In the genomic region with DNA sequence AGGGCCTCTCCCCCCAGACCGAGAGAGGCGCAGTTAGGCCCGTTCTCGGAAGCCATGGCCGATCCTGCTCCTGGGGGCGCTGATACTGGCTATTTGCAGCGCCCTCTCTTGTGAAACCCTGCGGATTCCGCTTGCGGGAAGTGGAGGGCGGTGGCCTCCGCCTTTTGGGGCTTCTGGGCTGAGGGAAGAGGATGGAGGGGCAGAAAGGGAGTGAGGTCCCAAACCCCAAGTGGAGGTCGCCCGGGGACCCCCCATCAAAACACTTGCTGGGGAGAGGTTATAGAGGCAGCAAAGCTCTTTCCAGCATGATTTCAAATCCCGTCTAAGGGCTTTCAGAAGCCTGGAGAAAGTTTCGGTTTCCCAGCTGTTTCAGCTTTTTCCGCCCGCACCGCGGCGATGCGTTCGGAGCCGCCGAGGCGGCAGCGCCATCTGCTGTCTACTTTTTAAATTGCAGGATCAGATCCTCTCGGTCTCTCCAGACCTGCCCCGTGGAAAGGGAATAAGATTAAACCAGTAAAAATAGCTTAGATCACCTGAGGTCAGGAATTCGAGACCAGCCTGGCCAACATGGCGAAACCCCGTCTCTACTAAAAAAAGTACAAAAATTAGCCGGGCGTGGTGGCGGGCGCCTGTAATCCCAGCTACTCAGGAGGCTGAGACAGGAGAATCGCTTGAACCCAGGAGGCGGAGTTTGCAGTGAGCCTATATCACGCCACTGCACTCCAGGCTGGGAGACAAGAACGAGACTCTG, we compare ENCODE assay signal across 8 cellular contexts. TPM values are rescaled to one million over a fixed set of nuclear protein-coding genes. Genes with fewer than 3 reads are reported as not detected.
DNase-seq lines count a peak whose midpoint lies in the region; TF ChIP-seq lines count a peak whose summit lies in the region.

No MANE protein-coding gene starts in this region.

- H3K4me1 ChIP-seq in HUES6 (ENCODE audit: control insufficient read depth, insufficient read depth, low read length) (no peaks in the 10 kb centered on the region; the same call in 1 of the 2 replicates), SJCRH30 (no peaks in the 10 kb centered on the region), neutrophil (ENCODE audit: control insufficient read depth in 1 of 2, insufficient read depth in 1 of 2, low read depth in 1 of 2, low read length in 1 of 2) (peaks cover 31 to 32% of the 10 kb centered on the region in 2 experiments), stomach (peaks cover 0 to 29% (median 18%) of the 10 kb centered on the region in 4 donors)

- TF ChIP-seq POLR2A in stomach (IDR thresholded peaks at IDR 0.05) = no peak

- H3K4me1 Mint-ChIP-seq in activated naive CD4-positive, alpha-beta T cell treated with anti-CD3 and anti-CD28 coated beads for 36 hours (ENCODE audit: low read depth) = peaks cover 29% of the 10 kb centered on the region

- H3K4me3 ChIP-seq in HUES6 (ENCODE audit: low read depth, low read length) (peak overlapping the region; percentile 47), SJCRH30 (no peak overlapping the region), neutrophil (ENCODE audit: low read depth in 1 of 2, low read length in 1 of 2) (peak overlapping the region; percentile 63 to 64), stomach (peak overlapping the region; percentile 46 to 50 (median 48))

- H3K36me3 ChIP-seq in HUES6 (ENCODE audit: control insufficient read depth, insufficient read depth, low read length) = no peaks in the 10 kb centered on the region
- H3K36me3 ChIP-seq in SJCRH30 = no peaks in the 10 kb centered on the region
- H3K36me3 ChIP-seq in neutrophil = peaks cover 29% of the 10 kb centered on the region
- H3K36me3 ChIP-seq in stomach = no peaks in the 10 kb centered on the region

- no peak overlapping the region for H3K9ac ChIP-seq in HUES6 (ENCODE audit: low read length)

- H3K27ac ChIP-seq in HUES6 (ENCODE audit: low read depth, low read length) (no peak overlapping the region), SJCRH30 (no peak overlapping the region), neutrophil (peak overlapping the region; percentile 87), stomach (peak overlapping the region in 4 of 5 donors; percentile 56 to 80 (median 77))

- CTCF ChIA-PET in activated naive CD4-positive, alpha-beta T cell treated with anti-CD3 and anti-CD28 coated beads for 36 hours (lab: Charles Lee) = interaction anchor here (0.6 to 24.9 kb wide), 64 partner anchors 9 to 640 kb away, joined by 3 to 532 read pairs (median 4); a partner anchor contains a TSS

- peak overlapping the region; percentile 72 for H3K27ac Mint-ChIP-seq in activated naive CD4-positive, alpha-beta T cell treated with anti-CD3 and anti-CD28 coated beads for 36 hours

- whole genome bisulfite sequencing in stomach, 5 donors = 11 to 16% (median 15%) methylated on average over 29 to 40 of the region's 40 CpGs

- peak; percentile 28 for DNase-seq in GF-D8 (lab: John Stamatoyannopoulos, UW)
- peak; percentile 61 to 79 for DNase-seq in SJCRH30
- peak; percentile 89 for DNase-seq in activated naive CD4-positive, alpha-beta T cell treated with anti-CD3 and anti-CD28 coated beads for 36 hours
- DNase-seq in germinal center (ENCODE audit: low spot score) = peak; percentile 70
- peak; percentile 87 for DNase-seq in stomach
- no peak for DNase-seq in SW480 (ENCODE audit: low spot score)

- H3K27me3 ChIP-seq in HUES6 (ENCODE audit: control insufficient read depth, insufficient read depth, low read length) (0 out of 2 replicates have a peak, but pooled peaks cover 2% of the 10 kb centered on the region), SJCRH30 (no peaks in the 10 kb centered on the region), neutrophil (no peaks in the 10 kb centered on the region), stomach (no peaks in the 10 kb centered on the region)

- TF ChIP-seq EP300 in stomach (IDR thresholded peaks at IDR 0.05) = no peak

- H3K27me3 Mint-ChIP-seq in activated naive CD4-positive, alpha-beta T cell treated with anti-CD3 and anti-CD28 coated beads for 36 hours (ENCODE audit: low read depth) = no peaks in the 10 kb centered on the region

- intact Hi-C loops in activated naive CD4-positive, alpha-beta T cell treated with anti-CD3 and anti-CD28 coated beads for 36 hours (cut with micrococcal nuclease) = loop anchor here (1.0 to 2.0 kb wide), 5 partner anchors 118 to 641 kb away; no protein-coding TSS in a partner anchor
- intact Hi-C loops in stomach (cut with DNase I; ENCODE audit: low total_unique reads) = loop anchor here (10.0 kb wide), 1 partner anchor 291 kb away; no protein-coding TSS in a partner anchor

- H3K36me3 Mint-ChIP-seq in activated naive CD4-positive, alpha-beta T cell treated with anti-CD3 and anti-CD28 coated beads for 36 hours (ENCODE audit: low read depth) = peaks cover 4% of the 10 kb centered on the region

- H3K4me3 Mint-ChIP-seq in activated naive CD4-positive, alpha-beta T cell treated with anti-CD3 and anti-CD28 coated beads for 36 hours = peak overlapping the region; percentile 57

- peak; percentile 88 for TF ChIP-seq CTCF in neutrophil (IDR thresholded peaks at IDR 0.05)
- peak in 5 of 7 experiments; percentile 49 to 93 (median 84) for TF ChIP-seq CTCF in stomach (IDR thresholded peaks at IDR 0.05)

- H3K9me3 ChIP-seq in HUES6 (ENCODE audit: control insufficient read depth, insufficient read depth, low read depth, low read length) (peaks cover 15% of the 10 kb centered on the region), SJCRH30 (replicated peaks) (no peaks in the 10 kb centered on the region), neutrophil (no peaks in the 10 kb centered on the region), stomach (no peaks in the 10 kb centered on the region)

- peaks cover 2% of the 10 kb centered on the region for H3K9me3 Mint-ChIP-seq in activated naive CD4-positive, alpha-beta T cell treated with anti-CD3 and anti-CD28 coated beads for 36 hours

RNA-seq across cellular contexts. Expression of a gene that starts 15.8 kb away (rescaled TPM):
- not detected in 2 replicates for total RNA-seq in SJCRH30 (2014; rRNA removed; shearing (Covaris generic))
- 10 to 100 TPM; 29.6 to 30.3 TPM for total RNA-seq in activated naive CD4-positive, alpha-beta T cell treated with anti-CD3 and anti-CD28 coated beads for 36 hours
- 1 to 10 TPM in 2 of 5 donors, under 1 TPM in 2, not detected in 1; 0.29 to 7.4 (median 1.0) TPM for total RNA-seq in stomach
- 1 to 10 TPM; 1.0 to 1.4 (median 1.1) TPM for polyA plus RNA-seq in stomach

RNA-seq across cellular contexts. Expression of a gene that starts 28.1 kb away (rescaled TPM):
- total RNA-seq in SJCRH30 (2014; rRNA removed; shearing (Covaris generic)) = not detected in 2 replicates
- 1 to 10 TPM; 1.2 to 1.7 TPM for total RNA-seq in activated naive CD4-positive, alpha-beta T cell treated with anti-CD3 and anti-CD28 coated beads for 36 hours
- total RNA-seq in stomach = 1 to 10 TPM in 4 of 5 donors, not detected in 1; 1.8 to 6.2 (median 3.5) TPM
- 1 to 10 TPM in 1 of 3 donors, under 1 TPM in 2; 0.56 to 3.7 (median 0.61) TPM for polyA plus RNA-seq in stomach

Comparison
In these comparisons a context has a peak if more than half of its experiments do, and no peak if none do; other contexts are left out.
1. H3K27ac ChIP-seq: peak in neutrophil (single experiment) and stomach (4 of 5); none in HUES6 (single experiment) and SJCRH30 (single experiment).